Comparison of ENCODE assay signal across 10 cellular contexts in the genomic region with DNA sequence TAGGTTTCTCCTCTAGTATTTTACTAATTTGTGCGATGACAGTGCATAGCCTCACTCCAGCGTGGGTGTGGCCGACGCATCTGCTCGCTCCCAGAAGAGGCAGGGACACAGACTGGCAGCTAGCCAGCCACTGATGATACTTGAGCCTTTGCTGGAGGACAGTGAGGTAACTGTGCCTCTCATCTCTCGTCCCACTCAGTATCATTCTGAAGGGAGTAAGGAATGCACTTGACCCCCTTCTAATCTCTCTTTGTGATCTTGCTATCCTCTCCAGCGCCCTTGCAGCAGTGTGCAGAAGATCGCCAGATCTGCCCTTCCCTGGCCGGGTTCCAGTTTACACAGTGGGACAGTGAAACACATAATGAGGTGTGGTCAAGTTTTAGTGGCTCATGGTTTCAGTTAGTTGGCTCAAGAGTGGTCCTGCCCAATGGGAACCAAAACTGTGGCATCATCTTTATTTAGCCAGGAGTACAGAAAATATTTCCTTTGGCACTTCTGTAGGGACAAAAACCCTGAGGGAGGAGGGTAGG. TPM values are rescaled to one million over a fixed set of nuclear protein-coding genes. Genes with fewer than 3 reads are reported as not detected.
DNase-seq lines count a peak whose midpoint lies in the region; ATAC-seq and TF ChIP-seq lines count a peak whose summit lies in the region.
"Had no signal": no experiment of that assay in that cellular context is flagged by ENCODE, and none has a peak within 500 bp of the region (broad histone marks: within the 10 kb centered on the region; RNA-seq: fewer than 3 reads in every experiment).

No MANE protein-coding gene starts in this region.

- H3K9me3 ChIP-seq in PC-9 (ENCODE audit: insufficient read depth, low read depth) = no peaks in the 10 kb centered on the region
- no peaks in the 10 kb centered on the region for H3K9me3 ChIP-seq in Caco-2

- no peak overlapping the region for H2AFZ ChIP-seq in PC-9

- no peak for ATAC-seq in stimulated activated naive B cell treated with anti-CD40 and anti-IgM and Interleukin-4, amounts not matched to agents 10 μg/mL and 1 μg/mL and 100 μg/mL, for 72 hours (replicated peaks)

- H3K36me3 Mint-ChIP-seq in stimulated activated naive B cell treated with anti-CD40 and anti-IgM and Interleukin-4, amounts not matched to agents 10 μg/mL and 1 μg/mL and 100 μg/mL, for 72 hours = peaks cover 2 to 3% of the 10 kb centered on the region in 2 donors
- peaks cover 35% of the 10 kb centered on the region for H3K36me3 Mint-ChIP-seq in Caco-2 (ENCODE audit: insufficient read depth, unreplicated experiment)

- no peaks in the 10 kb centered on the region for H3K9me3 Mint-ChIP-seq in stimulated activated naive B cell treated with anti-CD40 and anti-IgM and Interleukin-4, amounts not matched to agents 10 μg/mL and 1 μg/mL and 100 μg/mL, for 72 hours
- no peaks in the 10 kb centered on the region for H3K9me3 Mint-ChIP-seq in Caco-2 (ENCODE audit: unreplicated experiment)
- H3K9me3 Mint-ChIP-seq: activated B cell treated with CpG ODN at 0.5 μM for 24 hours had no signal

- no peaks in the 10 kb centered on the region for H3K79me2 ChIP-seq in PC-9 (ENCODE audit: low read depth)

- CTCF ChIA-PET in PC-9 (lab: Charles Lee) = no interaction called here
- CTCF ChIA-PET in Caco-2 (lab: Charles Lee) = no interaction called here

- no peaks in the 10 kb centered on the region for H3K4me1 Mint-ChIP-seq in stimulated activated naive B cell treated with anti-CD40 and anti-IgM and Interleukin-4, amounts not matched to agents 10 μg/mL and 1 μg/mL and 100 μg/mL, for 72 hours
- H3K4me1 Mint-ChIP-seq in Caco-2 (ENCODE audit: low read depth, unreplicated experiment) = no peaks in the 10 kb centered on the region
- H3K4me1 Mint-ChIP-seq: activated B cell treated with CpG ODN at 0.5 μM for 24 hours had no signal

- H3K36me3 ChIP-seq in PC-9 (ENCODE audit: low read depth) (peaks cover 24% of the 10 kb centered on the region; the same call in 1 of the 2 replicates), Caco-2 (ENCODE audit: control insufficient read depth, insufficient read depth, low read length) (peaks cover 3% of the 10 kb centered on the region; the same call in 1 of the 2 replicates)

- H3K4me3 Mint-ChIP-seq in stimulated activated naive B cell treated with anti-CD40 and anti-IgM and Interleukin-4, amounts not matched to agents 10 μg/mL and 1 μg/mL and 100 μg/mL, for 72 hours = no peak overlapping the region
- H3K4me3 Mint-ChIP-seq in Caco-2 (ENCODE audit: unreplicated experiment) = no peak overlapping the region
- H3K4me3 Mint-ChIP-seq: activated B cell treated with CpG ODN at 0.5 μM for 24 hours had no signal

- POLR2A ChIA-PET in PC-9 (lab: Charles Lee; ENCODE audit: unreplicated experiment) = no interaction called here
- POLR2A ChIA-PET in Caco-2 (lab: Charles Lee) = no interaction called here

- H3K27ac ChIP-seq in PC-9 = no peak overlapping the region

- no peaks in the 10 kb centered on the region; the same call in 1 of the 2 replicates for H3F3A ChIP-seq in PC-9 (ENCODE audit: insufficient read depth, low read depth)

- H3K4me3 ChIP-seq in fibroblast of mammary gland (ENCODE audit: control insufficient read depth, low read depth, low read length) (no peak overlapping the region), PC-9 (no peak overlapping the region), Caco-2 (ENCODE audit: low read depth, low read length) (no peak overlapping the region)

- no peaks in the 10 kb centered on the region for H3K27me3 ChIP-seq in PC-9 (ENCODE audit: insufficient read depth, low read depth)
- H3K27me3 ChIP-seq in Caco-2 (replicated peaks; ENCODE audit: control insufficient read depth, insufficient read depth, low read length) = no peaks in the 10 kb centered on the region

- H3K27me3 Mint-ChIP-seq in stimulated activated naive B cell treated with anti-CD40 and anti-IgM and Interleukin-4, amounts not matched to agents 10 μg/mL and 1 μg/mL and 100 μg/mL, for 72 hours = no peaks in the 10 kb centered on the region
- no peaks in the 10 kb centered on the region for H3K27me3 Mint-ChIP-seq in Caco-2 (ENCODE audit: insufficient read depth, unreplicated experiment)
- H3K27me3 Mint-ChIP-seq: activated B cell treated with CpG ODN at 0.5 μM for 24 hours had no signal

- no TSS peak for BruUV-seq in PC-9 (replicated peaks; lab: Mats Ljungman, UMichigan)
- no TSS peak for BruUV-seq in Caco-2 (replicated peaks; lab: Mats Ljungman, UMichigan)

- DNase-seq in DMS53 (lab: John Stamatoyannopoulos, UW) (peak; percentile 98), NCI-H510A (lab: John Stamatoyannopoulos, UW) (peak; percentile 81), fibroblast of mammary gland (ENCODE audit: low read depth) (peak; percentile 73), posterior cingulate gyrus (peak in 7 of 10 donors; percentile 20 to 89 (median 39)), PC-9 (no peak), Caco-2 (no peak), SKM-1 (lab: John Stamatoyannopoulos, UW; ENCODE audit: unreplicated experiment) (no peak)
- DNase-seq in stimulated activated naive B cell treated with anti-CD40 and anti-IgM and Interleukin-4, amounts not matched to agents 10 μg/mL and 1 μg/mL and 100 μg/mL, for 72 hours = no peak
- DNase-seq: activated B cell treated with CpG ODN at 0.5 μM for 24 hours, NCI-H446 treated with DMSO at 0.1 percent for 48 hours had no signal

- no peaks in the 10 kb centered on the region for H3K9me2 ChIP-seq in PC-9 (ENCODE audit: insufficient read depth)

- peaks cover 3% of the 10 kb centered on the region; the same call in 1 of the 2 replicates for H4K20me1 ChIP-seq in PC-9 (ENCODE audit: insufficient read depth)

- no peak overlapping the region for H3K27ac Mint-ChIP-seq in stimulated activated naive B cell treated with anti-CD40 and anti-IgM and Interleukin-4, amounts not matched to agents 10 μg/mL and 1 μg/mL and 100 μg/mL, for 72 hours
- H3K27ac Mint-ChIP-seq in Caco-2 (ENCODE audit: unreplicated experiment) = no peak overlapping the region
- H3K27ac Mint-ChIP-seq: activated B cell treated with CpG ODN at 0.5 μM for 24 hours had no signal

- TF ChIP-seq CTCF in fibroblast of mammary gland (conservative IDR thresholded peaks at IDR 0.05; ENCODE audit: control insufficient read depth, insufficient read depth, low read depth, low read length) = no peak
- no peak for TF ChIP-seq CTCF in PC-9 (conservative IDR thresholded peaks at IDR 0.05)
- no peak for TF ChIP-seq CTCF in Caco-2 (IDR thresholded peaks at IDR 0.05; ENCODE audit: insufficient read depth in 1 of 2, low read depth in 1 of 2, low read length in 1 of 2, severe bottlenecking in 1 of 2, unreplicated experiment in 1 of 2)

- no peaks in the 10 kb centered on the region for H3K4me1 ChIP-seq in PC-9 (replicated peaks; ENCODE audit: insufficient read depth)
- no peaks in the 10 kb centered on the region for H3K4me1 ChIP-seq in Caco-2

- no peak overlapping the region for H3K4me2 ChIP-seq in PC-9

- intact Hi-C loops in posterior cingulate gyrus (cut with DNase I) = no loop called here
- intact Hi-C loops in PC-9 (cut with micrococcal nuclease; ENCODE audit: unreplicated experiment) = no loop called here
- intact Hi-C loops in Caco-2 (cut with micrococcal nuclease; ENCODE audit: unreplicated experiment) = no loop called here

RNA-seq across cellular contexts. Expression of gene NCAPH, which starts 17.5 kb away (rescaled TPM):
- 55.0 and 55.4 TPM in 2 replicates for total RNA-seq in PC-9 (2021)
- total RNA-seq in Caco-2 (2022) = 55.2 and 61.3 TPM in 2 replicates

RNA-seq across cellular contexts. Expression of gene ITPRIPL1, which starts 28.0 kb away (rescaled TPM):
- total RNA-seq in PC-9 (2021) (not detected in 2 replicates), Caco-2 (2022) (1.9 and 3.1 TPM in 2 replicates)

RNA-seq across cellular contexts. Expression of gene SNRNP200, which starts 47.8 kb away (rescaled TPM):
- total RNA-seq in PC-9 (2021) = 214 and 229 TPM in 2 replicates
- 240 and 259 TPM in 2 replicates for total RNA-seq in Caco-2 (2022)

Comparison
In these comparisons a context has a peak if more than half of its experiments do, and no peak if none do; other contexts are left out.
1. DNase-seq: peak in DMS53 (single experiment), NCI-H510A (single experiment), fibroblast of mammary gland (single experiment) and posterior cingulate gyrus (7 of 10); none in PC-9 (0 of 2), stimulated activated naive B cell treated with anti-CD40 and anti-IgM and Interleukin-4, amounts not matched to agents 10 μg/mL and 1 μg/mL and 100 μg/mL, for 72 hours (single experiment), Caco-2 (0 of 2) and SKM-1 (single experiment).